Comparison of ENCODE assay signal across 10 cellular contexts in genomic region chr11:61152816-61153592, GRCh38. TPM values are rescaled to one million over a fixed set of nuclear protein-coding genes. Genes with fewer than 3 reads are reported as not detected.
DNase-seq lines count a peak whose midpoint lies in the region; ATAC-seq and TF ChIP-seq lines count a peak whose summit lies in the region.
"Had no signal": no experiment of that assay in that cellular context is flagged by ENCODE, and none has a peak within 500 bp of the region (broad histone marks: within the 10 kb centered on the region; RNA-seq: fewer than 3 reads in every experiment).

No MANE protein-coding gene starts in this region.

- H3K9ac ChIP-seq in duodenal mucosa (ENCODE audit: low read depth in 1 of 2, low read length in 2 of 2) = no peak overlapping the region

- H3K4me3 ChIP-seq in duodenal mucosa (ENCODE audit: low read depth in 1 of 2, low read length in 2 of 2) (no peak overlapping the region), vagina (no peak overlapping the region)

- peak; percentile 69 for DNase-seq in NCI-H82 (lab: John Stamatoyannopoulos, UW)
- DNase-seq in mesothelial cell of epicardium (ENCODE audit: low spot score in 2 of 2, unreplicated experiment in 2 of 2) = no peak
- DNase-seq in vagina (ENCODE audit: extremely low spot score in 2 of 2) = no peak
- no peak for DNase-seq in GM10266 (ENCODE audit: extremely low spot score)
- DNase-seq: naive thymus-derived CD4-positive, alpha-beta T cell had no signal

- peak overlapping the region; percentile 83 for H3K27ac Mint-ChIP-seq in mesothelial cell of epicardium
- H3K27ac Mint-ChIP-seq: activated naive CD4-positive, alpha-beta T cell treated with anti-CD3 and anti-CD28 coated beads, Interleukin-2, amount 50 U/mL, for 24 hours had no signal

- TF ChIP-seq CTCF in mesothelial cell of epicardium (IDR thresholded peaks at IDR 0.05; ENCODE audit: unreplicated experiment) = no peak
- TF ChIP-seq CTCF in vagina (IDR thresholded peaks at IDR 0.05) = no peak
- TF ChIP-seq CTCF in GM10266 (IDR thresholded peaks at IDR 0.05; ENCODE audit: control insufficient read depth, insufficient read depth, low read depth, missing control alignments) = no peak

- H3K9me3 Mint-ChIP-seq in mesothelial cell of epicardium = peaks cover 26% of the 10 kb centered on the region
- H3K9me3 Mint-ChIP-seq: activated naive CD4-positive, alpha-beta T cell treated with anti-CD3 and anti-CD28 coated beads, Interleukin-2, amount 50 U/mL, for 24 hours had no signal

- ATAC-seq in HG03342 (IDR thresholded peaks at IDR 0.05; ENCODE audit: unreplicated experiment) (no peak), GM18909 (IDR thresholded peaks at IDR 0.05; ENCODE audit: poor library complexity, unreplicated experiment) (no peak)
- ATAC-seq: naive thymus-derived CD4-positive, alpha-beta T cell had no signal

- H3K27me3 Mint-ChIP-seq in mesothelial cell of epicardium (ENCODE audit: low read depth) = no peaks in the 10 kb centered on the region
- H3K27me3 Mint-ChIP-seq: activated naive CD4-positive, alpha-beta T cell treated with anti-CD3 and anti-CD28 coated beads, Interleukin-2, amount 50 U/mL, for 24 hours; naive thymus-derived CD4-positive, alpha-beta T cell had no signal

- peak overlapping the region; percentile 48 for H3K27ac ChIP-seq in duodenal mucosa (ENCODE audit: low read depth, low read length)
- H3K27ac ChIP-seq in vagina = peak overlapping the region; percentile 64

- H3K27me3 ChIP-seq in duodenal mucosa (ENCODE audit: control insufficient read depth in 1 of 2, insufficient read depth in 2 of 2, low read length in 2 of 2) (no peaks in the 10 kb centered on the region), vagina (no peaks in the 10 kb centered on the region)

- H3K36me3 ChIP-seq in duodenal mucosa (ENCODE audit: control insufficient read depth in 1 of 2, insufficient read depth in 2 of 2, low read length in 2 of 2) (no peaks in the 10 kb centered on the region), vagina (no peaks in the 10 kb centered on the region)

- H3K4me3 Mint-ChIP-seq in mesothelial cell of epicardium = peak overlapping the region; percentile 28
- H3K4me3 Mint-ChIP-seq: activated naive CD4-positive, alpha-beta T cell treated with anti-CD3 and anti-CD28 coated beads, Interleukin-2, amount 50 U/mL, for 24 hours; naive thymus-derived CD4-positive, alpha-beta T cell had no signal

- intact Hi-C loops in vagina (cut with DNase I) = no loop called here

- H3K9me3 ChIP-seq in duodenal mucosa (ENCODE audit: control insufficient read depth in 1 of 2, low read length in 2 of 2) (peaks cover 2 to 4% of the 10 kb centered on the region in 2 donors), vagina (no peaks in the 10 kb centered on the region)

- peaks cover 53 to 65% of the 10 kb centered on the region in 2 donors for H3K4me1 ChIP-seq in duodenal mucosa (ENCODE audit: control insufficient read depth in 1 of 2, insufficient read depth in 2 of 2, low read length in 2 of 2)
- peaks cover 59% of the 10 kb centered on the region for H3K4me1 ChIP-seq in vagina

- peaks cover 61% of the 10 kb centered on the region for H3K4me1 Mint-ChIP-seq in mesothelial cell of epicardium

- H3K36me3 Mint-ChIP-seq in mesothelial cell of epicardium = peaks cover 30% of the 10 kb centered on the region

- TF ChIP-seq POLR2A in vagina (IDR thresholded peaks at IDR 0.05) = no peak

RNA-seq across cellular contexts. Expression of gene VPS37C, which starts 8.2 kb away (rescaled TPM):
- total RNA-seq in mesothelial cell of epicardium (24.8 to 29.1 TPM (median 26.5 TPM) in 3 replicates), vagina (15.7 TPM)

RNA-seq across cellular contexts. Expression of gene PGA3, which starts 50.3 kb away (rescaled TPM):
- total RNA-seq in mesothelial cell of epicardium (not detected in 3 replicates), vagina (2.5 TPM)

RNA-seq across cellular contexts. Expression of gene CD5, which starts 50.7 kb away (rescaled TPM):
- total RNA-seq in mesothelial cell of epicardium = not detected in 3 replicates
- total RNA-seq in vagina = 0.98 TPM
- total RNA-seq: urinary bladder had no signal
